ENCODE assay signal across 22 cellular contexts in genomic region chr12:51997156-51997555, GRCh38. TPM values are rescaled to one million over a fixed set of nuclear protein-coding genes. Genes with fewer than 3 reads are reported as not detected.
"Had no signal": no experiment of that assay in that cellular context is flagged by ENCODE, and none has a peak within 500 bp of the region (broad histone marks: within the 10 kb centered on the region; RNA-seq: fewer than 3 reads in every experiment).

No MANE protein-coding gene starts in this region.

- H3K9ac ChIP-seq: SK-N-SH had no signal

- ATAC-seq: Panc1 had no signal

- H3K27ac ChIP-seq: HL-60, RWPE1 had no signal

- DNase-seq: KBM-7, NCI-H1092, NCI-H1105 treated with DMSO at 0.1 percent for 48 hours, NCI-H1417 treated with DMSO at 0.1 percent for 48 hours, NCI-H146, NCI-H1694 treated with DMSO at 0.1 percent for 48 hours, NCI-H1930, NCI-H2081, NCI-H2171, NCI-H226, NCI-H446, NCI-H510A, NCI-H524 treated with DMSO at 0.1 percent for 48 hours, NCI-H69, NCI-H774, SHP77, SK-N-SH, SW 1271 had no signal

- H3K9me3 ChIP-seq: SK-N-SH had no signal

- H3K4me2 ChIP-seq: SK-N-SH had no signal

- H3K9me2 ChIP-seq: SK-N-SH had no signal

RNA-seq across cellular contexts. Expression of gene TAMALIN, which starts 9.6 kb away (rescaled TPM):
- total RNA-seq: MCF 10A had no signal
